1 cellular context compared by ENCODE assay signal in the genomic region with DNA sequence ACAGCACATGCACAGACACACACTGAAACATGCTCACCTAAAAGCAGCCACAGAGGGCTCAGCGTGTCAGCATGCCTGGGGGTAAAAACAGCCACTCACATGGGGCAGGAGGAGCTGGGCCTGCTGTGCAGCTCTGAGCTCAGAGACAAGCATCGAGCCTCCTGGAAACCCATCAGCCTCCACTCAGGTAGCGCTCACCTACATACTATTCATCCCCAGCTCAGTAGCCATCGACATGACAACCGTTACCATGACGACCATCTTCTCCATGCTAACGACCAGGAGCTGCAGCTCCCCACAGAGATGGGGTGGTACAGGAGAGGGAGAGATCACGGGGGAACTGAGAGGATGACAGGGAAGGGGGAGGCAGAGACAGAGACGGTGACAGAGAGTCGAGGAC.
TF ChIP-seq lines count a peak whose summit lies in the region.

No MANE protein-coding gene starts in this region.

TF ChIP-seq in K562, 482 proteins besides CTCF, POLR2A, EP300 and RAD21 (continued from another document):
- TF ChIP-seq CTBP1 (IDR thresholded peaks at IDR 0.05; ENCODE audit: borderline replicate concordance) (0 out of 2 replicates have a peak, but pooled peaks have one; percentile 20), FOXJ2 (tag; IDR thresholded peaks at IDR 0.05) (no peak), MYNN (IDR thresholded peaks at IDR 0.05) (peak; percentile 96; the same call in 1 of the 2 replicates), MYNN (CRISPR knock-in tag; IDR thresholded peaks at IDR 0.05) (no peak), RFX1 (IDR thresholded peaks at IDR 0.05) (peak; percentile 95), BMI1 (IDR thresholded peaks at IDR 0.05; ENCODE audit: low read length) (peak; percentile 62; the same call in 1 of the 2 replicates), C11orf30 (IDR thresholded peaks at IDR 0.05; ENCODE audit: low read depth) (no peak), NCOR1 (IDR thresholded peaks at IDR 0.05) (no peak)
- TF ChIP-seq, protein P1, sequence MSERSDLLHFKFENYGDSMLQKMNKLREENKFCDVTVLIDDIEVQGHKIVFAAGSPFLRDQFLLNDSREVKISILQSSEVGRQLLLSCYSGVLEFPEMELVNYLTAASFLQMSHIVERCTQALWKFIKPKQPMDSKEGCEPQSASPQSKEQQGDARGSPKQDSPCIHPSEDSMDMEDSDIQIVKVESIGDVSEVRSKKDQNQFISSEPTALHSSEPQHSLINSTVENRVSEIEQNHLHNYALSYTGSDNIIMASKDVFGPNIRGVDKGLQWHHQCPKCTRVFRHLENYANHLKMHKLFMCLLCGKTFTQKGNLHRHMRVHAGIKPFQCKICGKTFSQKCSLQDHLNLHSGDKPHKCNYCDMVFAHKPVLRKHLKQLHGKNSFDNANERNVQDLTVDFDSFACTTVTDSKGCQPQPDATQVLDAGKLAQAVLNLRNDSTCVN (CRISPR knock-in tag; IDR thresholded peaks at IDR 0.05), result no peak
